21 cellular contexts compared by ENCODE assay signal in genomic region chr3:78701537-78701936, GRCh38.
"Had no signal": no experiment of that assay in that cellular context is flagged by ENCODE, and none has a peak within 500 bp of the region (broad histone marks: within the 10 kb centered on the region; RNA-seq: fewer than 3 reads in every experiment).

No MANE protein-coding gene starts in this region.

- H3K36me3 ChIP-seq: MG63, SJSA1 had no signal

- H3K27me3 ChIP-seq: MG63, SJSA1 had no signal

- H3K27ac ChIP-seq: KMS-11, SJSA1, SK-N-MC had no signal

- H3K9ac ChIP-seq: KMS-11 had no signal

- ATAC-seq: HepG2, K562, Panc1, Right ventricle myocardium inferior had no signal

- H3K4me3 ChIP-seq: K562, MG63, SJSA1, SK-N-MC had no signal

- H3K9me3 ChIP-seq: MG63, SJSA1 had no signal

- FAIRE-seq: HepG2, K562 had no signal

- DNase-seq: MG63, NCI-H1092 treated with DMSO at 0.1 percent for 48 hours, NCI-H1436, NCI-H187, NCI-H2029, NCI-H2081 treated with DMSO at 0.1 percent for 48 hours, NCI-H2171, NCI-H226, NCI-H446, NCI-H510A, NCI-H524 treated with DMSO at 0.1 percent for 48 hours, NCI-H69, NCI-H774, SIG-M5 had no signal

- H3K4me2 ChIP-seq: KMS-11 had no signal

- H3K4me1 ChIP-seq: SJSA1 had no signal
